9 cellular contexts compared by ENCODE assay signal in genomic region chr9:87498816-87499454, GRCh38. TPM values are rescaled to one million over a fixed set of nuclear protein-coding genes. Genes with fewer than 3 reads are reported as not detected.
A peak's percentile ranks its signal among the peaks of the same experiment; 100 is the strongest.
DNase-seq lines count a peak whose midpoint lies in the region; ATAC-seq lines count a peak whose summit lies in the region.
"Had no signal": no experiment of that assay in that cellular context is flagged by ENCODE, and none has a peak within 500 bp of the region (broad histone marks: within the 10 kb centered on the region; RNA-seq: fewer than 3 reads in every experiment).

No MANE protein-coding gene starts in this region.

- peak overlapping the region; percentile 27 for H3K4me3 Mint-ChIP-seq in activated CD4-positive, alpha-beta memory T cell treated with anti-CD3 and anti-CD28 coated beads for 36 hours
- H3K4me3 Mint-ChIP-seq in activated CD4-positive, alpha-beta memory T cell treated with anti-CD3 and anti-CD28 coated beads, Interleukin-2, amount 10 ng/mL, durations not matched to agents 7 days and 5 days: no peak overlapping the region
- peak overlapping the region; percentile 39 for H3K4me3 Mint-ChIP-seq in activated naive CD8-positive, alpha-beta T cell treated with anti-CD3 and anti-CD28 coated beads, Interleukin-2, amount 10 ng/mL, durations not matched to agents 7 days and 5 days

- POLR2A ChIA-PET in activated CD4-positive, alpha-beta memory T cell treated with anti-CD3 and anti-CD28 coated beads for 36 hours (lab: Charles Lee): no interaction called here
- POLR2A ChIA-PET in activated CD4-positive, alpha-beta memory T cell treated with anti-CD3 and anti-CD28 coated beads, Interleukin-2, amount 10 ng/mL, durations not matched to agents 7 days and 5 days (lab: Charles Lee): interaction anchor here (0.8 kb wide), 1 partner anchor 293 kb away, joined by 3 read pairs; no protein-coding TSS in a partner anchor
- POLR2A ChIA-PET in activated naive CD8-positive, alpha-beta T cell treated with anti-CD3 and anti-CD28 coated beads, Interleukin-2, amount 10 ng/mL, durations not matched to agents 7 days and 5 days (lab: Charles Lee): no interaction called here

- CTCF ChIA-PET in activated CD4-positive, alpha-beta memory T cell treated with anti-CD3 and anti-CD28 coated beads for 36 hours (lab: Charles Lee): interaction anchor here (0.6 to 1.1 kb wide), 2 partner anchors 92 to 125 kb away, joined by 3 to 4 read pairs; no protein-coding TSS in a partner anchor
- CTCF ChIA-PET in activated CD4-positive, alpha-beta memory T cell treated with anti-CD3 and anti-CD28 coated beads, Interleukin-2, amount 10 ng/mL, durations not matched to agents 7 days and 5 days (lab: Charles Lee): no interaction called here

- no peaks in the 10 kb centered on the region for H3K9me3 Mint-ChIP-seq in activated CD4-positive, alpha-beta memory T cell treated with anti-CD3 and anti-CD28 coated beads for 36 hours
- H3K9me3 Mint-ChIP-seq in activated CD4-positive, alpha-beta memory T cell treated with anti-CD3 and anti-CD28 coated beads, Interleukin-2, amount 10 ng/mL, durations not matched to agents 7 days and 5 days: no peaks in the 10 kb centered on the region
- no peaks in the 10 kb centered on the region for H3K9me3 Mint-ChIP-seq in activated naive CD8-positive, alpha-beta T cell treated with anti-CD3 and anti-CD28 coated beads, Interleukin-2, amount 10 ng/mL, durations not matched to agents 7 days and 5 days

- intact Hi-C loops in activated CD4-positive, alpha-beta memory T cell treated with anti-CD3 and anti-CD28 coated beads for 36 hours (cut with micrococcal nuclease): no loop called here

- H3K27me3 ChIP-seq in layer of hippocampus (ENCODE audit: control insufficient read depth, insufficient read depth, low read length): peaks cover 13% of the 10 kb centered on the region

- H3K27ac ChIP-seq in layer of hippocampus (ENCODE audit: low read depth, low read length) (peak overlapping the region; percentile 75), temporal lobe (ENCODE audit: low read depth, low read length) (peak overlapping the region; percentile 38)

- peaks cover 23% of the 10 kb centered on the region for H3K4me1 Mint-ChIP-seq in activated CD4-positive, alpha-beta memory T cell treated with anti-CD3 and anti-CD28 coated beads for 36 hours (ENCODE audit: low read depth)
- H3K4me1 Mint-ChIP-seq in activated CD4-positive, alpha-beta memory T cell treated with anti-CD3 and anti-CD28 coated beads, Interleukin-2, amount 10 ng/mL, durations not matched to agents 7 days and 5 days: peaks cover 10% of the 10 kb centered on the region
- no peaks in the 10 kb centered on the region for H3K4me1 Mint-ChIP-seq in activated naive CD8-positive, alpha-beta T cell treated with anti-CD3 and anti-CD28 coated beads, Interleukin-2, amount 10 ng/mL, durations not matched to agents 7 days and 5 days

- no peak overlapping the region for H3K27ac Mint-ChIP-seq in activated CD4-positive, alpha-beta memory T cell treated with anti-CD3 and anti-CD28 coated beads for 36 hours
- H3K27ac Mint-ChIP-seq in activated CD4-positive, alpha-beta memory T cell treated with anti-CD3 and anti-CD28 coated beads, Interleukin-2, amount 10 ng/mL, durations not matched to agents 7 days and 5 days: no peak overlapping the region
- H3K27ac Mint-ChIP-seq in activated naive CD8-positive, alpha-beta T cell treated with anti-CD3 and anti-CD28 coated beads, Interleukin-2, amount 10 ng/mL, durations not matched to agents 7 days and 5 days: no peak overlapping the region

- DNase-seq in activated CD4-positive, alpha-beta memory T cell treated with anti-CD3 and anti-CD28 coated beads for 36 hours: no peak
- no peak for DNase-seq in activated CD4-positive, alpha-beta memory T cell treated with anti-CD3 and anti-CD28 coated beads, Interleukin-2, amount 10 ng/mL, durations not matched to agents 7 days and 5 days
- DNase-seq in activated naive CD8-positive, alpha-beta T cell treated with anti-CD3 and anti-CD28 coated beads, Interleukin-2, amount 10 ng/mL, durations not matched to agents 7 days and 5 days: no peak
- no peak for DNase-seq in HK-2 (ENCODE audit: unreplicated experiment)
- DNase-seq: NCI-H446 treated with DMSO at 0.1 percent for 48 hours had no signal

- H3K36me3 Mint-ChIP-seq in activated CD4-positive, alpha-beta memory T cell treated with anti-CD3 and anti-CD28 coated beads for 36 hours: no peaks in the 10 kb centered on the region
- H3K36me3 Mint-ChIP-seq in activated CD4-positive, alpha-beta memory T cell treated with anti-CD3 and anti-CD28 coated beads, Interleukin-2, amount 10 ng/mL, durations not matched to agents 7 days and 5 days (ENCODE audit: low read depth): no peaks in the 10 kb centered on the region
- H3K36me3 Mint-ChIP-seq in activated naive CD8-positive, alpha-beta T cell treated with anti-CD3 and anti-CD28 coated beads, Interleukin-2, amount 10 ng/mL, durations not matched to agents 7 days and 5 days: no peaks in the 10 kb centered on the region

- ATAC-seq in activated naive CD8-positive, alpha-beta T cell treated with anti-CD3 and anti-CD28 coated beads, Interleukin-2, amount 10 ng/mL, durations not matched to agents 7 days and 5 days (ENCODE audit: low read depth): no peak
- ATAC-seq in GM18861 (IDR thresholded peaks at IDR 0.05; ENCODE audit: unreplicated experiment) (no peak), HG03196 (IDR thresholded peaks at IDR 0.05; ENCODE audit: unreplicated experiment) (no peak)

- peaks cover 50% of the 10 kb centered on the region for H3K27me3 Mint-ChIP-seq in activated CD4-positive, alpha-beta memory T cell treated with anti-CD3 and anti-CD28 coated beads for 36 hours
- peaks cover 37% of the 10 kb centered on the region for H3K27me3 Mint-ChIP-seq in activated CD4-positive, alpha-beta memory T cell treated with anti-CD3 and anti-CD28 coated beads, Interleukin-2, amount 10 ng/mL, durations not matched to agents 7 days and 5 days
- H3K27me3 Mint-ChIP-seq in activated naive CD8-positive, alpha-beta T cell treated with anti-CD3 and anti-CD28 coated beads, Interleukin-2, amount 10 ng/mL, durations not matched to agents 7 days and 5 days: peaks cover 39% of the 10 kb centered on the region

RNA-seq across cellular contexts. Expression of gene DAPK1, which starts 1.3 kb away (rescaled TPM):
- total RNA-seq in activated CD4-positive, alpha-beta memory T cell treated with anti-CD3 and anti-CD28 coated beads for 36 hours: 1 to 10 TPM; 1.9 to 3.3 TPM
- total RNA-seq in activated CD4-positive, alpha-beta memory T cell treated with anti-CD3 and anti-CD28 coated beads, Interleukin-2, amount 10 ng/mL, durations not matched to agents 7 days and 5 days: under 1 TPM; 0.50 to 0.86 TPM
- 1 to 10 TPM; 1.2 to 1.3 TPM for total RNA-seq in activated naive CD8-positive, alpha-beta T cell treated with anti-CD3 and anti-CD28 coated beads, Interleukin-2, amount 10 ng/mL, durations not matched to agents 7 days and 5 days
- total RNA-seq in temporal lobe: 62.9 TPM

Comparison
In these comparisons a context has a peak if more than half of its experiments do, and no peak if none do; other contexts are left out.
1. RNA of gene DAPK1, which starts 1.3 kb away (total RNA-seq): 62.9 TPM in temporal lobe (single experiment); 1.9 to 3.3 TPM in activated CD4-positive, alpha-beta memory T cell treated with anti-CD3 and anti-CD28 coated beads for 36 hours, 1.2 to 1.3 TPM in activated naive CD8-positive, alpha-beta T cell treated with anti-CD3 and anti-CD28 coated beads, Interleukin-2, amount 10 ng/mL, durations not matched to agents 7 days and 5 days and 0.50 to 0.86 TPM in activated CD4-positive, alpha-beta memory T cell treated with anti-CD3 and anti-CD28 coated beads, Interleukin-2, amount 10 ng/mL, durations not matched to agents 7 days and 5 days; every median in the first group is over 10 times any median in the second.